Comparison of ENCODE assay signal across 14 cellular contexts in genomic region chr16:10835281-10835931, GRCh38. TPM values are rescaled to one million over a fixed set of nuclear protein-coding genes. Genes with fewer than 3 reads are reported as not detected.
DNase-seq lines count a peak whose midpoint lies in the region; ATAC-seq and TF ChIP-seq lines count a peak whose summit lies in the region.
"Had no signal": no experiment of that assay in that cellular context is flagged by ENCODE, and none has a peak within 500 bp of the region (broad histone marks: within the 10 kb centered on the region; RNA-seq: fewer than 3 reads in every experiment).

No MANE protein-coding gene starts in this region.

- no peak for TF ChIP-seq CTCF in breast epithelium (IDR thresholded peaks at IDR 0.05)

- no peak overlapping the region for H3K4me3 ChIP-seq in breast epithelium
- H3K4me3 ChIP-seq: GM23338 had no signal

- no peaks in the 10 kb centered on the region for H3K4me1 ChIP-seq in breast epithelium

- ATAC-seq in GM21423 (IDR thresholded peaks at IDR 0.05; ENCODE audit: unreplicated experiment) = peak; percentile 62
- peak; percentile 64 for ATAC-seq in HG03558 (IDR thresholded peaks at IDR 0.05; ENCODE audit: extremely low read depth, unreplicated experiment)
- ATAC-seq in stimulated activated effector memory CD8-positive, alpha-beta T cell treated with anti-CD3 and anti-CD28 coated beads, Interleukin-12 subunit alpha, Interleukin-12 subunit beta, amount 100 ng/mL, for 72 hours = peak; percentile 91
- no peak for ATAC-seq in GM19324 (IDR thresholded peaks at IDR 0.05; ENCODE audit: low FRiP score, unreplicated experiment)
- ATAC-seq: GM23338, right cardiac atrium had no signal

- DNase-seq in activated T-cell treated with anti-CD3 and anti-CD28 coated beads for 48 hours (ENCODE audit: low read depth) (peak; percentile 4), breast epithelium (ENCODE audit: low spot score in 2 of 2) (no peak), GM03348 (ENCODE audit: low spot score) (no peak)
- no peak for DNase-seq in activated T-cell treated with anti-CD3 and anti-CD28 coated beads, Interleukin-2, amount 50 U/mL, for 1 hour
- DNase-seq in stimulated activated effector memory CD8-positive, alpha-beta T cell treated with anti-CD3 and anti-CD28 coated beads, Interleukin-12 subunit alpha, Interleukin-12 subunit beta, amount 100 ng/mL, for 72 hours (ENCODE audit: low spot score in 2 of 2) = peak; percentile 25 to 82
- DNase-seq: ACHN, glutamatergic neuron, NCI-H2171 treated with DMSO at 0.1 percent for 48 hours had no signal

- H3K9me3 Mint-ChIP-seq in stimulated activated effector memory CD8-positive, alpha-beta T cell treated with anti-CD3 and anti-CD28 coated beads, Interleukin-12 subunit alpha, Interleukin-12 subunit beta, amount 100 ng/mL, for 72 hours = no peaks in the 10 kb centered on the region
- H3K9me3 Mint-ChIP-seq: GM23338, type B pancreatic cell had no signal

- intact Hi-C loops in breast epithelium (cut with DNase I; ENCODE audit: low total_unique reads) = no loop called here

- H3K27ac Mint-ChIP-seq in stimulated activated effector memory CD8-positive, alpha-beta T cell treated with anti-CD3 and anti-CD28 coated beads, Interleukin-12 subunit alpha, Interleukin-12 subunit beta, amount 100 ng/mL, for 72 hours = peak overlapping the region; percentile 29
- H3K27ac Mint-ChIP-seq: GM23338, type B pancreatic cell had no signal

- no peaks in the 10 kb centered on the region for H3K36me3 Mint-ChIP-seq in stimulated activated effector memory CD8-positive, alpha-beta T cell treated with anti-CD3 and anti-CD28 coated beads, Interleukin-12 subunit alpha, Interleukin-12 subunit beta, amount 100 ng/mL, for 72 hours
- H3K36me3 Mint-ChIP-seq: type B pancreatic cell had no signal

- H3K4me1 Mint-ChIP-seq in stimulated activated effector memory CD8-positive, alpha-beta T cell treated with anti-CD3 and anti-CD28 coated beads, Interleukin-12 subunit alpha, Interleukin-12 subunit beta, amount 100 ng/mL, for 72 hours = peaks cover 25% of the 10 kb centered on the region

- H3K36me3 ChIP-seq in breast epithelium = no peaks in the 10 kb centered on the region

- no peak overlapping the region for H3K27ac ChIP-seq in breast epithelium

- no peak overlapping the region for H3K4me3 Mint-ChIP-seq in stimulated activated effector memory CD8-positive, alpha-beta T cell treated with anti-CD3 and anti-CD28 coated beads, Interleukin-12 subunit alpha, Interleukin-12 subunit beta, amount 100 ng/mL, for 72 hours
- H3K4me3 Mint-ChIP-seq: GM23338, type B pancreatic cell had no signal

- no peaks in the 10 kb centered on the region for H3K9me3 ChIP-seq in breast epithelium

- no peak for TF ChIP-seq POLR2A in breast epithelium (IDR thresholded peaks at IDR 0.05)

- no peaks in the 10 kb centered on the region for H3K27me3 ChIP-seq in breast epithelium

RNA-seq across cellular contexts. Expression of gene TVP23A, which starts 16.8 kb away (rescaled TPM):
- 1 to 10 TPM in 1 of 3 donors, under 1 TPM in 1, not detected in 1; under 0.01 to 1.3 TPM for total RNA-seq in breast epithelium

RNA-seq across cellular contexts. Expression of gene CIITA, which starts 41.6 kb away (rescaled TPM):
- total RNA-seq in breast epithelium = 10 to 100 TPM in 2 of 3 donors, 1 to 10 TPM in 1; 5.6 to 14.6 (median 11.1) TPM

Comparison
In these comparisons a context has a peak if more than half of its experiments do, and no peak if none do; other contexts are left out.
1. DNase-seq: peak in activated T-cell treated with anti-CD3 and anti-CD28 coated beads for 48 hours (single experiment) and stimulated activated effector memory CD8-positive, alpha-beta T cell treated with anti-CD3 and anti-CD28 coated beads, Interleukin-12 subunit alpha, Interleukin-12 subunit beta, amount 100 ng/mL, for 72 hours (2 of 2); none in activated T-cell treated with anti-CD3 and anti-CD28 coated beads, Interleukin-2, amount 50 U/mL, for 1 hour (single experiment), breast epithelium (0 of 2) and GM03348 (single experiment).